1 cellular context compared by ENCODE assay signal in genomic region chr17:58082870-58083490, GRCh38.
A peak's percentile ranks its signal among the peaks of the same experiment; 100 is the strongest.
TF ChIP-seq lines count a peak whose summit lies in the region.

TSS of gene DYNLL2 (plus strand) at chr17:58083419. CDS start at chr17:58087091, 3,672 bp downstream.

TF ChIP-seq in HepG2, 621 proteins besides CTCF, POLR2A, EP300 and RAD21 (continued from another document and continues in another):
- TF ChIP-seq TFAP4 (IDR thresholded peaks at IDR 0.05; ENCODE audit: borderline replicate concordance, low read depth) (no peak), RERE (CRISPR knock-in tag; IDR thresholded peaks at IDR 0.05; ENCODE audit: low read depth) (no peak), ZNF619 (CRISPR knock-in tag; IDR thresholded peaks at IDR 0.05) (no peak), KLF9 (CRISPR knock-in tag; IDR thresholded peaks at IDR 0.05; ENCODE audit: low read depth) (no peak), HNF1B (CRISPR knock-in tag; IDR thresholded peaks at IDR 0.05) (no peak), HNRNPK (IDR thresholded peaks at IDR 0.05; ENCODE audit: low read depth, low read length, poor library complexity, severe bottlenecking) (no peak), ZHX1 (CRISPR knock-in tag; IDR thresholded peaks at IDR 0.05; ENCODE audit: low read depth) (no peak), ZNF224 (CRISPR knock-in tag; IDR thresholded peaks at IDR 0.05) (no peak), ARID3A (IDR thresholded peaks at IDR 0.05; ENCODE audit: low read depth, low read length) (no peak), NCOR1 (IDR thresholded peaks at IDR 0.05; ENCODE audit: borderline replicate concordance, low read length) (no peak), NAIF1 (CRISPR knock-in tag; IDR thresholded peaks at IDR 0.05; ENCODE audit: borderline replicate concordance) (no peak), PATZ1 (CRISPR knock-in tag; IDR thresholded peaks at IDR 0.05) (peak; percentile 23), RFX5 (IDR thresholded peaks at IDR 0.05; ENCODE audit: low read depth, low read length) (no peak), ZNF138 (CRISPR knock-in tag; IDR thresholded peaks at IDR 0.05; ENCODE audit: low read depth) (no peak), ZNF354B (CRISPR knock-in tag; IDR thresholded peaks at IDR 0.05) (no peak), ZBTB40 (IDR thresholded peaks at IDR 0.05) (no peak), ZBTB40 (CRISPR knock-in tag; IDR thresholded peaks at IDR 0.05) (no peak; the same call in 1 of the 2 replicates), SNAPC2 (CRISPR knock-in tag; IDR thresholded peaks at IDR 0.05) (no peak), ZNF292 (CRISPR knock-in tag; IDR thresholded peaks at IDR 0.05; ENCODE audit: borderline replicate concordance, low read depth) (no peak), ZNF512 (CRISPR knock-in tag; IDR thresholded peaks at IDR 0.05) (no peak), AHR (CRISPR knock-in tag; IDR thresholded peaks at IDR 0.05) (no peak), ZFP36 (IDR thresholded peaks at IDR 0.05; ENCODE audit: borderline replicate concordance, low read depth, low read length, partially characterized antibody) (no peak), MYC (CRISPR knock-in tag; IDR thresholded peaks at IDR 0.05; ENCODE audit: borderline replicate concordance) (no peak), RARA (CRISPR knock-in tag; IDR thresholded peaks at IDR 0.05) (0 out of 2 replicates have a peak, but pooled peaks have one; percentile 2), KMT2B (CRISPR knock-in tag; IDR thresholded peaks at IDR 0.05) (no peak), GATAD1 (CRISPR knock-in tag; IDR thresholded peaks at IDR 0.05) (no peak)
